8 cellular contexts compared by ENCODE assay signal in genomic region chrX:24023972-24024664, GRCh38. TPM values are rescaled to one million over a fixed set of nuclear protein-coding genes. Genes with fewer than 3 reads are reported as not detected.
DNase-seq lines count a peak whose midpoint lies in the region; ATAC-seq and TF ChIP-seq lines count a peak whose summit lies in the region.

No MANE protein-coding gene starts in this region.

- no peaks in the 10 kb centered on the region for H3K9me3 ChIP-seq in cardiac muscle cell (ENCODE audit: low read depth)
- H3K9me3 ChIP-seq in endocrine pancreas (ENCODE audit: control insufficient read depth, low read length): no peaks in the 10 kb centered on the region

- DNase-seq in cardiac muscle cell (ENCODE audit: low read depth in 1 of 2, low spot score in 1 of 2): peak; percentile 22 to 38
- DNase-seq in Right ventricle myocardium inferior (ENCODE audit: missing footprints): no peak
- DNase-seq in RKO (ENCODE audit: low spot score): peak; percentile 35
- no peak for DNase-seq in natural killer cell
- DNase-seq in AG08395 (ENCODE audit: low spot score): no peak
- DNase-seq in ureter (ENCODE audit: low spot score): no peak
- DNase-seq in activated CD8-positive, alpha-beta memory T cell treated with anti-CD3 and anti-CD28 coated beads, Interleukin-2, amount 50 U/mL, for 48 hours: no peak

- peak overlapping the region; percentile 100 for H3K27ac ChIP-seq in cardiac muscle cell

- H3K27ac Mint-ChIP-seq in natural killer cell: peak overlapping the region; percentile 83 to 87

- no peak for ATAC-seq in Right ventricle myocardium inferior
- ATAC-seq in natural killer cell: no peak

- TF ChIP-seq CTCF in cardiac muscle cell (IDR thresholded peaks at IDR 0.05; ENCODE audit: low read depth, low read length) (no peak), natural killer cell (IDR thresholded peaks at IDR 0.05) (no peak)

- H3K27me3 Mint-ChIP-seq in natural killer cell (ENCODE audit: low read depth in 2 of 2): no peaks in the 10 kb centered on the region

- H3K9ac ChIP-seq in endocrine pancreas (ENCODE audit: control insufficient read depth, insufficient read depth, low read length): peak overlapping the region; percentile 72

- peak overlapping the region; percentile 93 for H3K4me3 Mint-ChIP-seq in natural killer cell

- H3K4me1 Mint-ChIP-seq in natural killer cell: peaks cover 29 to 34% of the 10 kb centered on the region in 2 donors

- H3K27me3 ChIP-seq in cardiac muscle cell (no peaks in the 10 kb centered on the region), endocrine pancreas (ENCODE audit: control insufficient read depth, insufficient read depth, low read length) (no peaks in the 10 kb centered on the region)

- H3K4me1 ChIP-seq in cardiac muscle cell (ENCODE audit: low read depth): peaks cover 24% of the 10 kb centered on the region
- no peaks in the 10 kb centered on the region for H3K4me1 ChIP-seq in endocrine pancreas (ENCODE audit: control insufficient read depth, insufficient read depth, low read length)

- H3K4me3 ChIP-seq in cardiac muscle cell: peak overlapping the region; percentile 73
- peak overlapping the region; percentile 94 for H3K4me3 ChIP-seq in endocrine pancreas (ENCODE audit: control insufficient read depth, insufficient read depth, low read length)

- H3K36me3 Mint-ChIP-seq in natural killer cell: no peaks in the 10 kb centered on the region

- no peaks in the 10 kb centered on the region for H3K9me3 Mint-ChIP-seq in natural killer cell

- H3K36me3 ChIP-seq in cardiac muscle cell (no peaks in the 10 kb centered on the region), endocrine pancreas (ENCODE audit: control insufficient read depth, insufficient read depth, low read length) (no peaks in the 10 kb centered on the region)

- intact Hi-C loops in Right ventricle myocardium inferior (cut with DNase I): loop anchor here (2.0 to 10.0 kb wide), 2 partner anchors 115 to 239 kb away; partner anchors contain the start of genes CXorf58 and SAT1
- intact Hi-C loops in natural killer cell (cut with micrococcal nuclease): loop anchor here (1.0 to 2.0 kb wide), 2 partner anchors 31 to 116 kb away; partner anchors contain the start of genes CXorf58 and EIF2S3

RNA-seq across cellular contexts. Expression of gene KLHL15, which starts 2.9 kb away (rescaled TPM):
- total RNA-seq in cardiac muscle cell (9.9 and 15.8 TPM in 2 replicates), Right ventricle myocardium inferior (6.8 TPM), natural killer cell (10 to 100 TPM; 17.5 to 29.2 (median 18.6) TPM), ureter (7.8 TPM)
- polyA plus RNA-seq in cardiac muscle cell: 3.5 and 8.4 TPM in 2 replicates

RNA-seq across cellular contexts. Expression of gene EIF2S3, which starts 30.6 kb away (rescaled TPM):
- total RNA-seq in cardiac muscle cell (196 and 246 TPM in 2 replicates), Right ventricle myocardium inferior (66.8 TPM), natural killer cell (100 to 1,000 TPM; 124 to 199 (median 132) TPM), ureter (215 TPM)
- polyA plus RNA-seq in cardiac muscle cell: 76.4 and 108 TPM in 2 replicates

Comparison
In these comparisons a context has a peak if more than half of its experiments do, and no peak if none do; other contexts are left out.
1. DNase-seq: peak in cardiac muscle cell (2 of 2) and RKO (single experiment); none in Right ventricle myocardium inferior (single experiment), natural killer cell (single experiment), AG08395 (single experiment), ureter (single experiment) and activated CD8-positive, alpha-beta memory T cell treated with anti-CD3 and anti-CD28 coated beads, Interleukin-2, amount 50 U/mL, for 48 hours (single experiment).